ENCODE assay signal across 1 cellular context in the genomic region with DNA sequence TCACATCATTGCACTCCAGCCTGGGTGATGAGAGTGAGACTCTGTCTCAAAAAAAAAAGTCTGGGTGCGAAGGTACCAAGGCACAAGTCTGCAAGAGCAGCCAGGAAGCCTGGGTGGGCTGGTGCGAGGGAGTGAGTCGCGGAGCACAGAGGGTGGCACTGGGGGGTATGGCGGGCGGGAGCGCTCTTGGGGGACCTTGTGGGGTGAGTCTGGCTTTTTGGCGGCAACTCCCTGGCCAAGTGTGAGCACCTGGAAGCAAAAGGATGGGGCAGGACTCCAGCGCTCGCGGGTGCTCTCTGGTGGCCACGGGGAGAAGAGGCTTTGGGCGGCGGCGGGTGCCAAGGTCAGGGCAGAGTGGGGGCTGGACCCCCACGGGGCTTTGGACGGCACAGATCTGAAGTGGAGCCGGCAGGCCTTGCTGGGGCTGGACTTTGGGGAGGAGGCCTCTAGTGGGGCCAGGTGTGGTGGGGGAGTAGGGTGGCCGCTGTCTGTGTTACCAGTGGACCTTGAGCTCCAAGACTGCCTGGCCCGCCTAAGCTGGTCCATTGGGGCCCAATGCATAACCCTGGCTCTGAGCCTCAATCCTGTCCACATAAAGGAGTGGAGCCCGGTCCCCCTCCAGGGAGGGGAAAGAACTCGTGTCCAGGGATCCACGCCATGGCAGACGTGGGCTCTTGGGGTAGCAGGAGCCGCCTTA.
TF ChIP-seq lines count a peak whose summit lies in the region.

No MANE protein-coding gene starts in this region.

TF ChIP-seq in K562, 482 proteins besides CTCF, POLR2A, EP300 and RAD21 (continued from another document and continues in another):
- TF ChIP-seq REST (CRISPR knock-in tag; IDR thresholded peaks at IDR 0.05; ENCODE audit: low read depth) (peak; percentile 57), YY1 (IDR thresholded peaks at IDR 0.05; ENCODE audit: borderline replicate concordance in 1 of 3, control insufficient read depth in 1 of 3, extremely low read depth in 1 of 3, insufficient read depth in 3 of 3, insufficient read length in 1 of 3, insufficient replicate concordance in 2 of 3, low read depth in 1 of 3, low read length in 2 of 3) (peak in 1 of 3 experiments; percentile 12), TEAD1 (CRISPR knock-in tag; IDR thresholded peaks at IDR 0.05) (0 out of 4 replicates have a peak, but pooled peaks of 1 of the 2 experiments have one; percentile 37), CEBPB (tag; IDR thresholded peaks at IDR 0.05) (no peak), OTX1 (CRISPR knock-in tag; IDR thresholded peaks at IDR 0.05) (peak; percentile 83; the same call in 1 of the 2 replicates), GABPB1 (CRISPR knock-in tag; IDR thresholded peaks at IDR 0.05) (peak; percentile 41; the same call in 1 of the 2 replicates), POLR2AphosphoS5 (IDR thresholded peaks at IDR 0.05; ENCODE audit: control insufficient read depth, insufficient read depth, low read depth, low read length) (no peak), ZFPM2 (CRISPR knock-in tag; IDR thresholded peaks at IDR 0.05) (no peak), RBFOX2 (IDR thresholded peaks at IDR 0.05; ENCODE audit: low read depth, low read length) (peak; percentile 56), ILK (tag; IDR thresholded peaks at IDR 0.05; ENCODE audit: borderline replicate concordance, low read depth) (no peak), KDM5B (IDR thresholded peaks at IDR 0.05; ENCODE audit: insufficient replicate concordance, low read depth, low read length) (peak; percentile 37), KLF16 (IDR thresholded peaks at IDR 0.05) (0 out of 2 replicates have a peak, but pooled peaks have one; percentile 28), ZNF695 (CRISPR knock-in tag; IDR thresholded peaks at IDR 0.05) (0 out of 2 replicates have a peak, but pooled peaks have one; percentile 43), ILF3 (IDR thresholded peaks at IDR 0.05; ENCODE audit: borderline replicate concordance) (peak; percentile 79; the same call in 1 of the 2 replicates), ZNF586 (CRISPR knock-in tag; conservative IDR thresholded peaks at IDR 0.05) (peak; percentile 10; the same call in 1 of the 2 replicates), NCOA2 (IDR thresholded peaks at IDR 0.05; ENCODE audit: partially characterized antibody in 2 of 2) (no peak), NONO (IDR thresholded peaks at IDR 0.05; ENCODE audit: low read depth in 2 of 2, low read length in 1 of 2) (no peak), SMC3 (conservative IDR thresholded peaks at IDR 0.05; ENCODE audit: insufficient read depth, low read depth, low read length) (peak; percentile 64), BDP1 (IDR thresholded peaks at IDR 0.05; ENCODE audit: insufficient read depth, insufficient read length) (no peak), CBX3 (IDR thresholded peaks at IDR 0.05; ENCODE audit: borderline replicate concordance in 1 of 2, low read length in 2 of 2) (peak in 1 of 2 experiments; percentile 4; a peak in 1 of 3 replicates), ELF4 (CRISPR knock-in tag; IDR thresholded peaks at IDR 0.05) (peak; percentile 63; the same call in 1 of the 2 replicates), PML (IDR thresholded peaks at IDR 0.05; ENCODE audit: low read length) (0 out of 2 replicates have a peak, but pooled peaks have one; percentile 12), ESRRA (IDR thresholded peaks at IDR 0.05; ENCODE audit: borderline replicate concordance, low read depth) (0 out of 2 replicates have a peak, but pooled peaks have one; percentile 51), PRPF4 (IDR thresholded peaks at IDR 0.05; ENCODE audit: insufficient read depth, low read depth, low read length, poor library complexity, severe bottlenecking) (peak; percentile 22), SAFB (IDR thresholded peaks at IDR 0.05; ENCODE audit: borderline replicate concordance, low read depth, low read length) (peak; percentile 12; the same call in 1 of the 2 replicates), ZEB2 (IDR thresholded peaks at IDR 0.05) (0 out of 2 replicates have a peak, but pooled peaks have one; percentile 15), ZNF165 (CRISPR knock-in tag; IDR thresholded peaks at IDR 0.05; ENCODE audit: borderline replicate concordance) (no peak), MYC (IDR thresholded peaks at IDR 0.05; ENCODE audit: low read depth, low read length) (peak; percentile 47; the same call in 1 of the 2 replicates), MYC (CRISPR knock-in tag; IDR thresholded peaks at IDR 0.05; ENCODE audit: borderline replicate concordance, low read depth) (no peak), ZNF41 (CRISPR knock-in tag; conservative IDR thresholded peaks at IDR 0.05) (peak; percentile 46; the same call in 1 of the 2 replicates), ZNF175 (CRISPR knock-in tag; IDR thresholded peaks at IDR 0.05; ENCODE audit: low read depth) (no peak), POLR2G (IDR thresholded peaks at IDR 0.05; ENCODE audit: low read depth, low read length) (peak; percentile 76), MLX (CRISPR knock-in tag; conservative IDR thresholded peaks at IDR 0.05) (0 out of 4 replicates have a peak, but pooled peaks of 1 of the 2 experiments have one; percentile 61), SRF (CRISPR knock-in tag; IDR thresholded peaks at IDR 0.05) (peak in 1 of 2 experiments; percentile 30; a peak in 1 of 4 replicates), RFX7 (CRISPR knock-in tag; IDR thresholded peaks at IDR 0.05) (no peak), ZNF740 (CRISPR knock-in tag; IDR thresholded peaks at IDR 0.05) (0 out of 2 replicates have a peak, but pooled peaks have one; percentile 12), ZNF740 (tag; IDR thresholded peaks at IDR 0.05) (no peak), CBX5 (IDR thresholded peaks at IDR 0.05; ENCODE audit: borderline replicate concordance, low read depth) (no peak), MXI1 (IDR thresholded peaks at IDR 0.05; ENCODE audit: low read depth, low read length) (peak; percentile 40; the same call in 1 of the 2 replicates), PHF21A (IDR thresholded peaks at IDR 0.05; ENCODE audit: borderline replicate concordance, low read depth) (no peak), E2F3 (CRISPR knock-in tag; IDR thresholded peaks at IDR 0.05) (0 out of 2 replicates have a peak, but pooled peaks have one; percentile 47), BHLHE40 (IDR thresholded peaks at IDR 0.05; ENCODE audit: low read length) (0 out of 2 replicates have a peak, but pooled peaks have one; percentile 25), SNRNP70 (optimal IDR thresholded peaks at IDR 0.05; ENCODE audit: low read depth, low read length) (peak; percentile 72), ZNF57 (CRISPR knock-in tag; IDR thresholded peaks at IDR 0.05) (peak; percentile 67; the same call in 1 of the 2 replicates), ZNF133 (CRISPR knock-in tag; IDR thresholded peaks at IDR 0.05) (no peak), KDM4B (IDR thresholded peaks at IDR 0.05; ENCODE audit: borderline replicate concordance in 2 of 2, low read depth in 1 of 2) (0 out of 4 replicates have a peak, but pooled peaks of 1 of the 2 experiments have one; percentile 52), HLTF (IDR thresholded peaks at IDR 0.05) (0 out of 2 replicates have a peak, but pooled peaks have one; percentile 22), ZNF445 (CRISPR knock-in tag; IDR thresholded peaks at IDR 0.05; ENCODE audit: low read depth) (peak; percentile 65; the same call in 1 of the 2 replicates), ZBTB17 (CRISPR knock-in tag; IDR thresholded peaks at IDR 0.05) (peak; percentile 55; the same call in 1 of the 2 replicates)
- TF ChIP-seq, protein P1, sequence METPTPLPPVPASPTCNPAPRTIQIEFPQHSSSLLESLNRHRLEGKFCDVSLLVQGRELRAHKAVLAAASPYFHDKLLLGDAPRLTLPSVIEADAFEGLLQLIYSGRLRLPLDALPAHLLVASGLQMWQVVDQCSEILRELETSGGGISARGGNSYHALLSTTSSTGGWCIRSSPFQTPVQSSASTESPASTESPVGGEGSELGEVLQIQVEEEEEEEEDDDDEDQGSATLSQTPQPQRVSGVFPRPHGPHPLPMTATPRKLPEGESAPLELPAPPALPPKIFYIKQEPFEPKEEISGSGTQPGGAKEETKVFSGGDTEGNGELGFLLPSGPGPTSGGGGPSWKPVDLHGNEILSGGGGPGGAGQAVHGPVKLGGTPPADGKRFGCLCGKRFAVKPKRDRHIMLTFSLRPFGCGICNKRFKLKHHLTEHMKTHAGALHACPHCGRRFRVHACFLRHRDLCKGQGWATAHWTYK (CRISPR knock-in tag; IDR thresholded peaks at IDR 0.05): peak; percentile 83
- TF ChIP-seq, protein P2, sequence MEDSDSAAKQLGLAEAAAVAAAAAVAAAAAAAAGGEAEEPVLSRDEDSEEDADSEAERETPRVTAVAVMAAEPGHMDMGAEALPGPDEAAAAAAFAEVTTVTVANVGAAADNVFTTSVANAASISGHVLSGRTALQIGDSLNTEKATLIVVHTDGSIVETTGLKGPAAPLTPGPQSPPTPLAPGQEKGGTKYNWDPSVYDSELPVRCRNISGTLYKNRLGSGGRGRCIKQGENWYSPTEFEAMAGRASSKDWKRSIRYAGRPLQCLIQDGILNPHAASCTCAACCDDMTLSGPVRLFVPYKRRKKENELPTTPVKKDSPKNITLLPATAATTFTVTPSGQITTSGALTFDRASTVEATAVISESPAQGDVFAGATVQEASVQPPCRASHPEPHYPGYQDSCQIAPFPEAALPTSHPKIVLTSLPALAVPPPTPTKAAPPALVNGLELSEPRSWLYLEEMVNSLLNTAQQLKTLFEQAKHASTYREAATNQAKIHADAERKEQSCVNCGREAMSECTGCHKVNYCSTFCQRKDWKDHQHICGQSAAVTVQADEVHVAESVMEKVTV (CRISPR knock-in tag; IDR thresholded peaks at IDR 0.05): peak; percentile 45; the same call in 1 of the 2 replicates
- TF ChIP-seq, protein P3, sequence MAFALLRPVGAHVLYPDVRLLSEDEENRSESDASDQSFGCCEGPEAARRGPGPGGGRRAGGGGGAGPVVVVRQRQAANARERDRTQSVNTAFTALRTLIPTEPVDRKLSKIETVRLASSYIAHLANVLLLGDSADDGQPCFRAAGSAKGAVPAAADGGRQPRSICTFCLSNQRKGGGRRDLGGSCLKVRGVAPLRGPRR (CRISPR knock-in tag; IDR thresholded peaks at IDR 0.05): no peak
- TF ChIP-seq, protein P4, sequence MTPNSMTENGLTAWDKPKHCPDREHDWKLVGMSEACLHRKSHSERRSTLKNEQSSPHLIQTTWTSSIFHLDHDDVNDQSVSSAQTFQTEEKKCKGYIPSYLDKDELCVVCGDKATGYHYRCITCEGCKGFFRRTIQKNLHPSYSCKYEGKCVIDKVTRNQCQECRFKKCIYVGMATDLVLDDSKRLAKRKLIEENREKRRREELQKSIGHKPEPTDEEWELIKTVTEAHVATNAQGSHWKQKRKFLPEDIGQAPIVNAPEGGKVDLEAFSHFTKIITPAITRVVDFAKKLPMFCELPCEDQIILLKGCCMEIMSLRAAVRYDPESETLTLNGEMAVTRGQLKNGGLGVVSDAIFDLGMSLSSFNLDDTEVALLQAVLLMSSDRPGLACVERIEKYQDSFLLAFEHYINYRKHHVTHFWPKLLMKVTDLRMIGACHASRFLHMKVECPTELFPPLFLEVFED (CRISPR knock-in tag; conservative IDR thresholded peaks at IDR 0.05): peak; percentile 88
- TF ChIP-seq, protein P5, sequence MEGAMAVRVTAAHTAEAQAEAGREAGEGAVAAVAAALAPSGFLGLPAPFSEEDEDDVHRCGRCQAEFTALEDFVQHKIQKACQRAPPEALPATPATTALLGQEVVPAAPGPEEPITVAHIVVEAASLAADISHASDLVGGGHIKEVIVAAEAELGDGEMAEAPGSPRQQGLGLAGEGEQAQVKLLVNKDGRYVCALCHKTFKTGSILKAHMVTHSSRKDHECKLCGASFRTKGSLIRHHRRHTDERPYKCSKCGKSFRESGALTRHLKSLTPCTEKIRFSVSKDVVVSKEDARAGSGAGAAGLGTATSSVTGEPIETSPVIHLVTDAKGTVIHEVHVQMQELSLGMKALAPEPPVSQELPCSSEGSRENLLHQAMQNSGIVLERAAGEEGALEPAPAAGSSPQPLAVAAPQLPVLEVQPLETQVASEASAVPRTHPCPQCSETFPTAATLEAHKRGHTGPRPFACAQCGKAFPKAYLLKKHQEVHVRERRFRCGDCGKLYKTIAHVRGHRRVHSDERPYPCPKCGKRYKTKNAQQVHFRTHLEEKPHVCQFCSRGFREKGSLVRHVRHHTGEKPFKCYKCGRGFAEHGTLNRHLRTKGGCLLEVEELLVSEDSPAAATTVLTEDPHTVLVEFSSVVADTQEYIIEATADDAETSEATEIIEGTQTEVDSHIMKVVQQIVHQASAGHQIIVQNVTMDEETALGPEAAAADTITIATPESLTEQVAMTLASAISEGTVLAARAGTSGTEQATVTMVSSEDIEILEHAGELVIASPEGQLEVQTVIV (CRISPR knock-in tag; IDR thresholded peaks at IDR 0.05; ENCODE audit: borderline replicate concordance): peak; percentile 19; the same call in 1 of the 2 replicates
